In the genomic region with DNA sequence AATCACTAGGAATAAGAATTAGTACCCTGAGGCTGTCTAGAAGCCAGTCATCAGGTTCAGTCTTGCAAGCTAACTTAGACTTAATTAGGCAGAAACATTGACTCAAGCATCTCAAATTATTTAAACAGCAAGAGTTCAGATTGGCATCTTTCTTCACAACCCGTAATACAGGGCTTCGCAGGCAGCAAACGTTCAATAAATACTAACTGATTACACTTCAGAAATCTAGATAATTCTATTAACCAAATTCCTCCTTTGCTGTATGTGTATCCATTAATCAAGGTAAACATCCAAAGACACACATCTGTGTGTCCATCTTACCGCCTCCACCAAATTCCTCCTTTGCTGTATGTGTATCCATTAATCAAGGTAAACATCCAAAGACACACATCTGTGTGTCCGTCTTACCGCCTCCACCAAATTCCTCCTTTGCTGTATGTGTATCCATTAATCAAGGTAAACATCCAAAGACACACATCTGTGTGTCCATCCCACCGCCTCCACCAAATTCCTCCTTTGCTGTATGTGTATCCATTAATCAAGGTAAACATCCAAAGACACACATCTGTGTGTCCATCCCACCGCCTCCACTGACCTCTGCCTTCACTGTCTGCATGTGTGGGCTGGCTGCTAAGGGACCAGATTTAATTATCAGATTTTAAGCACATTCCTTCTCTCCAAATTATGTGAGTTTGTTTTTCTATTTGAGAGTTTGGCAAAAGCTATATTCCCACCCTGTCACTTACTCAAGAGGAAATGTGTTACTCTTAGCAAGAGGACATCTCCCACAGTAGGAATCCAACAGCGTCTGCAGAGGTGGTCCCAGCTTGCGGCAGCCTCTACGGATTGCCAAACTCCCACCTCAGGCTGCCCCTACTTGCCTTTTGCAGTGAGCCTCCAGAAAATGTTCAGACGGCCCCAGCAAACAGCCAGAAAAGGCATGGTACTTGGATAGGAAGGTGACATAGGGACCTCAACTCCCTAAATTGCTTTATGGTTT, we compare ENCODE assay signal across 1 cellular context.
TF ChIP-seq lines count a peak whose summit lies in the region.

No MANE protein-coding gene starts in this region.

TF ChIP-seq in HepG2, 621 proteins besides CTCF, POLR2A, EP300 and RAD21 (continued from another document):
- TF ChIP-seq, protein P1, sequence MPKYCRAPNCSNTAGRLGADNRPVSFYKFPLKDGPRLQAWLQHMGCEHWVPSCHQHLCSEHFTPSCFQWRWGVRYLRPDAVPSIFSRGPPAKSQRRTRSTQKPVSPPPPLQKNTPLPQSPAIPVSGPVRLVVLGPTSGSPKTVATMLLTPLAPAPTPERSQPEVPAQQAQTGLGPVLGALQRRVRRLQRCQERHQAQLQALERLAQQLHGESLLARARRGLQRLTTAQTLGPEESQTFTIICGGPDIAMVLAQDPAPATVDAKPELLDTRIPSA (CRISPR knock-in tag; IDR thresholded peaks at IDR 0.05; ENCODE audit: borderline replicate concordance) = peak; percentile 28; the same call in 1 of the 2 replicates
- TF ChIP-seq, protein P2, sequence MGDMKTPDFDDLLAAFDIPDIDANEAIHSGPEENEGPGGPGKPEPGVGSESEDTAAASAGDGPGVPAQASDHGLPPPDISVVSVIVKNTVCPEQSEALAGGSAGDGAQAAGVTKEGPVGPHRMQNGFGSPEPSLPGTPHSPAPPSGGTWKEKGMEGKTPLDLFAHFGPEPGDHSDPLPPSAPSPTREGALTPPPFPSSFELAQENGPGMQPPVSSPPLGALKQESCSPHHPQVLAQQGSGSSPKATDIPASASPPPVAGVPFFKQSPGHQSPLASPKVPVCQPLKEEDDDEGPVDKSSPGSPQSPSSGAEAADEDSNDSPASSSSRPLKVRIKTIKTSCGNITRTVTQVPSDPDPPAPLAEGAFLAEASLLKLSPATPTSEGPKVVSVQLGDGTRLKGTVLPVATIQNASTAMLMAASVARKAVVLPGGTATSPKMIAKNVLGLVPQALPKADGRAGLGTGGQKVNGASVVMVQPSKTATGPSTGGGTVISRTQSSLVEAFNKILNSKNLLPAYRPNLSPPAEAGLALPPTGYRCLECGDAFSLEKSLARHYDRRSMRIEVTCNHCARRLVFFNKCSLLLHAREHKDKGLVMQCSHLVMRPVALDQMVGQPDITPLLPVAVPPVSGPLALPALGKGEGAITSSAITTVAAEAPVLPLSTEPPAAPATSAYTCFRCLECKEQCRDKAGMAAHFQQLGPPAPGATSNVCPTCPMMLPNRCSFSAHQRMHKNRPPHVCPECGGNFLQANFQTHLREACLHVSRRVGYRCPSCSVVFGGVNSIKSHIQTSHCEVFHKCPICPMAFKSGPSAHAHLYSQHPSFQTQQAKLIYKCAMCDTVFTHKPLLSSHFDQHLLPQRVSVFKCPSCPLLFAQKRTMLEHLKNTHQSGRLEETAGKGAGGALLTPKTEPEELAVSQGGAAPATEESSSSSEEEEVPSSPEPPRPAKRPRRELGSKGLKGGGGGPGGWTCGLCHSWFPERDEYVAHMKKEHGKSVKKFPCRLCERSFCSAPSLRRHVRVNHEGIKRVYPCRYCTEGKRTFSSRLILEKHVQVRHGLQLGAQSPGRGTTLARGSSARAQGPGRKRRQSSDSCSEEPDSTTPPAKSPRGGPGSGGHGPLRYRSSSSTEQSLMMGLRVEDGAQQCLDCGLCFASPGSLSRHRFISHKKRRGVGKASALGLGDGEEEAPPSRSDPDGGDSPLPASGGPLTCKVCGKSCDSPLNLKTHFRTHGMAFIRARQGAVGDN (CRISPR knock-in tag; IDR thresholded peaks at IDR 0.05) = peak; percentile 42; the same call in 1 of the 2 replicates
- no peak for TF ChIP-seq NFRKB (IDR thresholded peaks at IDR 0.05)
- TF ChIP-seq, protein P3, sequence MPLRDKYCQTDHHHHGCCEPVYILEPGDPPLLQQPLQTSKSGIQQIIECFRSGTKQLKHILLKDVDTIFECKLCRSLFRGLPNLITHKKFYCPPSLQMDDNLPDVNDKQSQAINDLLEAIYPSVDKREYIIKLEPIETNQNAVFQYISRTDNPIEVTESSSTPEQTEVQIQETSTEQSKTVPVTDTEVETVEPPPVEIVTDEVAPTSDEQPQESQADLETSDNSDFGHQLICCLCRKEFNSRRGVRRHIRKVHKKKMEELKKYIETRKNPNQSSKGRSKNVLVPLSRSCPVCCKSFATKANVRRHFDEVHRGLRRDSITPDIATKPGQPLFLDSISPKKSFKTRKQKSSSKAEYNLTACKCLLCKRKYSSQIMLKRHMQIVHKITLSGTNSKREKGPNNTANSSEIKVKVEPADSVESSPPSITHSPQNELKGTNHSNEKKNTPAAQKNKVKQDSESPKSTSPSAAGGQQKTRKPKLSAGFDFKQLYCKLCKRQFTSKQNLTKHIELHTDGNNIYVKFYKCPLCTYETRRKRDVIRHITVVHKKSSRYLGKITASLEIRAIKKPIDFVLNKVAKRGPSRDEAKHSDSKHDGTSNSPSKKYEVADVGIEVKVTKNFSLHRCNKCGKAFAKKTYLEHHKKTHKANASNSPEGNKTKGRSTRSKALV (CRISPR knock-in tag; IDR thresholded peaks at IDR 0.05) = peak; percentile 29; the same call in 1 of the 2 replicates
- TF ChIP-seq ZNF367 (CRISPR knock-in tag; IDR thresholded peaks at IDR 0.05; ENCODE audit: borderline replicate concordance) = no peak
- peak; percentile 59 for TF ChIP-seq CHD4 (IDR thresholded peaks at IDR 0.05; ENCODE audit: borderline replicate concordance, low read length)
- no peak; the same call in 1 of the 2 replicates for TF ChIP-seq GABPB1 (CRISPR knock-in tag; IDR thresholded peaks at IDR 0.05)
- TF ChIP-seq DZIP1 (CRISPR knock-in tag; IDR thresholded peaks at IDR 0.05) = no peak
- peak; percentile 92; the same call in 1 of the 2 replicates for TF ChIP-seq ZFP36L1 (CRISPR knock-in tag; IDR thresholded peaks at IDR 0.05)
- TF ChIP-seq TEAD3 (CRISPR knock-in tag; optimal IDR thresholded peaks at IDR 0.05; ENCODE audit: borderline replicate concordance) = peak; percentile 97
- TF ChIP-seq, protein P4, sequence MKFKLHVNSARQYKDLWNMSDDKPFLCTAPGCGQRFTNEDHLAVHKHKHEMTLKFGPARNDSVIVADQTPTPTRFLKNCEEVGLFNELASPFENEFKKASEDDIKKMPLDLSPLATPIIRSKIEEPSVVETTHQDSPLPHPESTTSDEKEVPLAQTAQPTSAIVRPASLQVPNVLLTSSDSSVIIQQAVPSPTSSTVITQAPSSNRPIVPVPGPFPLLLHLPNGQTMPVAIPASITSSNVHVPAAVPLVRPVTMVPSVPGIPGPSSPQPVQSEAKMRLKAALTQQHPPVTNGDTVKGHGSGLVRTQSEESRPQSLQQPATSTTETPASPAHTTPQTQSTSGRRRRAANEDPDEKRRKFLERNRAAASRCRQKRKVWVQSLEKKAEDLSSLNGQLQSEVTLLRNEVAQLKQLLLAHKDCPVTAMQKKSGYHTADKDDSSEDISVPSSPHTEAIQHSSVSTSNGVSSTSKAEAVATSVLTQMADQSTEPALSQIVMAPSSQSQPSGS (CRISPR knock-in tag; IDR thresholded peaks at IDR 0.05) = peak; percentile 78
- no peak for TF ChIP-seq ZNF468 (CRISPR knock-in tag; IDR thresholded peaks at IDR 0.05)
- TF ChIP-seq, protein P5, sequence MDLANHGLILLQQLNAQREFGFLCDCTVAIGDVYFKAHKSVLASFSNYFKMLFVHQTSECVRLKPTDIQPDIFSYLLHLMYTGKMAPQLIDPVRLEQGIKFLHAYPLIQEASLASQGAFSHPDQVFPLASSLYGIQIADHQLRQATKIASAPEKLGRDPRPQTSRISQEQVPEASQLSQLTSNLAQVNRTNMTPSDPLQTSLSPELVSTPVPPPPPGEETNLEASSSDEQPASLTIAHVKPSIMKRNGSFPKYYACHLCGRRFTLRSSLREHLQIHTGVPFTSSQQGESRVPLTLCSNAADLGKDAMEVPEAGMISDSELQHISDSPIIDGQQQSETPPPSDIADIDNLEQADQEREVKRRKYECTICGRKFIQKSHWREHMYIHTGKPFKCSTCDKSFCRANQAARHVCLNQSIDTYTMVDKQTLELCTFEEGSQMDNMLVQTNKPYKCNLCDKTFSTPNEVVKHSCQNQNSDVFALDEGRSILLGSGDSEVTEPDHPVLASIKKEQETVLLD (CRISPR knock-in tag; IDR thresholded peaks at IDR 0.05; ENCODE audit: low read depth) = peak; percentile 66
- peak; percentile 69 for TF ChIP-seq YEATS4 (CRISPR knock-in tag; IDR thresholded peaks at IDR 0.05; ENCODE audit: borderline replicate concordance)
- TF ChIP-seq ZNF816 (CRISPR knock-in tag; IDR thresholded peaks at IDR 0.05; ENCODE audit: borderline replicate concordance) = peak; percentile 89; the same call in 1 of the 2 replicates
- peak; percentile 98 for TF ChIP-seq HDAC1 (CRISPR knock-in tag; IDR thresholded peaks at IDR 0.05)
- peak; percentile 97 for TF ChIP-seq FOXP1 (IDR thresholded peaks at IDR 0.05)
- peak; percentile 99 for TF ChIP-seq FOXP1 (CRISPR knock-in tag; IDR thresholded peaks at IDR 0.05)
- TF ChIP-seq ZNF547 (CRISPR knock-in tag; IDR thresholded peaks at IDR 0.05) = 0 out of 2 replicates have a peak, but pooled peaks have one; percentile 43
- no peak for TF ChIP-seq HNRNPH1 (optimal IDR thresholded peaks at IDR 0.05; ENCODE audit: low read depth, low read length)
- peak; percentile 97 for TF ChIP-seq ZNF749 (CRISPR knock-in tag; IDR thresholded peaks at IDR 0.05; ENCODE audit: borderline replicate concordance)
